8 cellular contexts compared by ENCODE assay signal in genomic region chr19:488505-489417, GRCh38. TPM values are rescaled to one million over a fixed set of nuclear protein-coding genes. Genes with fewer than 3 reads are reported as not detected.
A peak's percentile ranks its signal among the peaks of the same experiment; 100 is the strongest.
DNase-seq lines count a peak whose midpoint lies in the region; ATAC-seq, FAIRE-seq and TF ChIP-seq lines count a peak whose summit lies in the region.

No MANE protein-coding gene starts in this region.

- no peak for TF ChIP-seq CTCF in endothelial cell of umbilical vein (IDR thresholded peaks at IDR 0.05; ENCODE audit: extremely low read depth in 1 of 2, insufficient read depth in 1 of 2, low read depth in 1 of 2, low read length in 2 of 2)

- peaks cover 0 to 15% (median 5%) of the 10 kb centered on the region in 3 donors for H3K4me1 Mint-ChIP-seq in CD8-positive, alpha-beta memory T cell

- peaks cover 4% of the 10 kb centered on the region for H3K4me1 ChIP-seq in CD8-positive, alpha-beta memory T cell (ENCODE audit: insufficient read depth, low read length)
- H3K4me1 ChIP-seq in HUES6 (ENCODE audit: control insufficient read depth, insufficient read depth, low read length) (peaks cover 16% of the 10 kb centered on the region), NT2/D1 (ENCODE audit: insufficient read depth, insufficient read length) (peaks cover 20% of the 10 kb centered on the region), endothelial cell of umbilical vein (ENCODE audit: control insufficient read depth, extremely low read depth, insufficient read depth, low read length) (peaks cover 7% of the 10 kb centered on the region), mononuclear cell (ENCODE audit: insufficient read depth, low read length) (peaks cover 8% of the 10 kb centered on the region)

- H3K9me1 ChIP-seq in endothelial cell of umbilical vein (replicated peaks; ENCODE audit: control insufficient read depth, extremely low read depth, insufficient read depth, low read length) = no peaks in the 10 kb centered on the region

- H3K36me3 Mint-ChIP-seq in CD8-positive, alpha-beta memory T cell = no peaks in the 10 kb centered on the region

- H3K4me3 Mint-ChIP-seq in CD8-positive, alpha-beta memory T cell = peak overlapping the region; percentile 75 to 89 (median 80)

- peak; percentile 87 for TF ChIP-seq POLR2A in endothelial cell of umbilical vein (IDR thresholded peaks at IDR 0.05; ENCODE audit: low read depth, low read length)

- H3K27me3 ChIP-seq in CD8-positive, alpha-beta memory T cell (ENCODE audit: insufficient read depth, low read length, poor library complexity, severe bottlenecking) = no peaks in the 10 kb centered on the region
- H3K27me3 ChIP-seq in HUES6 (ENCODE audit: control insufficient read depth, insufficient read depth, low read length) = peaks cover 13% of the 10 kb centered on the region; the same call in 1 of the 2 replicates
- H3K27me3 ChIP-seq in NT2/D1 (ENCODE audit: insufficient read depth, insufficient read length) = peaks cover 9% of the 10 kb centered on the region
- no peaks in the 10 kb centered on the region for H3K27me3 ChIP-seq in endothelial cell of umbilical vein (ENCODE audit: control insufficient read depth in 2 of 2, insufficient read depth in 2 of 2, low read length in 2 of 2)
- H3K27me3 ChIP-seq in mononuclear cell (ENCODE audit: insufficient read depth, low read length) = no peaks in the 10 kb centered on the region

- ATAC-seq in GM21367 (IDR thresholded peaks at IDR 0.05; ENCODE audit: unreplicated experiment) = peak; percentile 66

- H3K4me2 ChIP-seq in endothelial cell of umbilical vein (ENCODE audit: insufficient read depth, low read length) = peak overlapping the region; percentile 52

- FAIRE-seq in endothelial cell of umbilical vein (lab: Jason Lieb, UNC) = peak; percentile 89

- BruUV-seq in endothelial cell of umbilical vein (replicated peaks; lab: Mats Ljungman, UMichigan) = TSS peak; percentile 75

- H3K9ac ChIP-seq in HUES6 (ENCODE audit: low read length) (peak overlapping the region; percentile 87), NT2/D1 (ENCODE audit: insufficient read length, low read depth) (peak overlapping the region; percentile 95), endothelial cell of umbilical vein (replicated peaks; ENCODE audit: extremely low read depth, insufficient read depth, low read length) (peak overlapping the region; percentile 94)

- peak overlapping the region; percentile 83 for H3K27ac ChIP-seq in CD8-positive, alpha-beta memory T cell (ENCODE audit: low read depth, low read length)
- H3K27ac ChIP-seq in HUES6 (ENCODE audit: low read depth, low read length) (peak overlapping the region; percentile 93), endothelial cell of umbilical vein (ENCODE audit: insufficient read depth, low read depth, low read length) (peak overlapping the region; percentile 92)

- POLR2A ChIA-PET in CD8-positive, alpha-beta memory T cell (lab: Charles Lee) = interaction anchor here (0.5 to 2.3 kb wide), 4 partner anchors 18 to 83 kb away, joined by 3 to 26 read pairs (median 3); partner anchors contain the start of gene TPGS1
- POLR2A ChIA-PET in endothelial cell of umbilical vein (lab: Charles Lee) = interaction anchor here (0.8 kb wide), 1 partner anchor 179 kb away, joined by 3 read pairs; no protein-coding TSS in a partner anchor

- peak; percentile 81 to 91 (median 90) for DNase-seq in CD8-positive, alpha-beta memory T cell
- DNase-seq in NT2/D1 (ENCODE audit: low read depth, low spot score) (peak; percentile 92), endothelial cell of umbilical vein (ENCODE audit: low read depth, low spot score) (peak; percentile 94)
- DNase-seq in activated CD8-positive, alpha-beta memory T cell treated with anti-CD3 and anti-CD28 coated beads, Interleukin-2, amount 50 U/mL, for 4 hours = peak; percentile 93
- DNase-seq in stimulated activated CD8-positive, alpha-beta memory T cell treated with anti-CD3 and anti-CD28 coated beads, Interleukin-2, amount 100 ng/mL, for 1 hour (ENCODE audit: low read depth in 2 of 2) = peak; percentile 82 to 90

- H3K27ac Mint-ChIP-seq in CD8-positive, alpha-beta memory T cell = peak overlapping the region in 5 of 8 donors; percentile 39 to 90 (median 47)

- peak overlapping the region; percentile 74 for H2AFZ ChIP-seq in endothelial cell of umbilical vein (ENCODE audit: low read depth, low read length)

- H3K4me3 ChIP-seq in CD8-positive, alpha-beta memory T cell (ENCODE audit: low read length) = peak overlapping the region; percentile 68
- H3K4me3 ChIP-seq in HUES6 (ENCODE audit: low read depth, low read length) = peak overlapping the region; percentile 94
- H3K4me3 ChIP-seq in NT2/D1 (ENCODE audit: insufficient read length, low read depth) = peak overlapping the region; percentile 91
- H3K4me3 ChIP-seq in endothelial cell of umbilical vein (replicated peaks in 1 of 3; ENCODE audit: insufficient read depth in 1 of 3, low read depth in 1 of 3, low read length in 3 of 3) = peak overlapping the region; percentile 53 to 77 (median 65)
- H3K4me3 ChIP-seq in mononuclear cell (ENCODE audit: low read length) = peak overlapping the region; percentile 85

- H3K79me2 ChIP-seq in endothelial cell of umbilical vein (ENCODE audit: control insufficient read depth, insufficient read depth, low read length) = no peaks in the 10 kb centered on the region

- no peaks in the 10 kb centered on the region for H3K36me3 ChIP-seq in CD8-positive, alpha-beta memory T cell (ENCODE audit: insufficient read depth, low read length)
- H3K36me3 ChIP-seq in HUES6 (ENCODE audit: control insufficient read depth, insufficient read depth, low read length) (no peaks in the 10 kb centered on the region), NT2/D1 (ENCODE audit: insufficient read depth, insufficient read length, low read length) (no peaks in the 10 kb centered on the region), endothelial cell of umbilical vein (ENCODE audit: control insufficient read depth in 2 of 2, extremely low read depth in 1 of 2, insufficient read depth in 2 of 2, low read length in 2 of 2) (no peaks in the 10 kb centered on the region)

- dilution Hi-C loops in endothelial cell of umbilical vein (cut with MboI; ENCODE audit: extremely low pct_ligation_motif_present, low sequenced_read_pairs) = no loop called here

- H4K20me1 ChIP-seq in endothelial cell of umbilical vein (replicated peaks; ENCODE audit: control insufficient read depth, extremely low read depth, insufficient read depth, low read length) = no peaks in the 10 kb centered on the region

- peaks cover 6 to 15% of the 10 kb centered on the region in 2 donors for H3K27me3 Mint-ChIP-seq in CD8-positive, alpha-beta memory T cell

- H3K9me3 ChIP-seq in CD8-positive, alpha-beta memory T cell (ENCODE audit: low read length) = no peaks in the 10 kb centered on the region
- no peaks in the 10 kb centered on the region for H3K9me3 ChIP-seq in HUES6 (ENCODE audit: control insufficient read depth, insufficient read depth, low read depth, low read length)
- no peaks in the 10 kb centered on the region for H3K9me3 ChIP-seq in NT2/D1 (ENCODE audit: insufficient read depth, low read length)
- no peaks in the 10 kb centered on the region for H3K9me3 ChIP-seq in endothelial cell of umbilical vein (replicated peaks; ENCODE audit: control insufficient read depth, insufficient read depth, low read length)
- H3K9me3 ChIP-seq in mononuclear cell (ENCODE audit: low read depth, low read length) = no peaks in the 10 kb centered on the region

- intact Hi-C loops in endothelial cell of umbilical vein (cut with micrococcal nuclease) = loop anchor here (1.0 to 10.0 kb wide), 3 partner anchors 19 to 146 kb away; partner anchors contain the start of genes MIER2 and TPGS1

- no peaks in the 10 kb centered on the region for H3K9me3 Mint-ChIP-seq in CD8-positive, alpha-beta memory T cell

- CTCF ChIA-PET in CD8-positive, alpha-beta memory T cell (lab: Charles Lee) = interaction anchor here (0.8 to 4.6 kb wide), 4 partner anchors 9 to 22 kb away, joined by 4 to 25 read pairs (median 8); no protein-coding TSS in a partner anchor
- CTCF ChIA-PET in endothelial cell of umbilical vein (lab: Charles Lee) = interaction anchor here (1.0 to 1.4 kb wide), 2 partner anchors 18 to 22 kb away, joined by 7 to 10 read pairs; no protein-coding TSS in a partner anchor

RNA-seq across cellular contexts. Expression of gene MADCAM1, which starts 7.5 kb away (rescaled TPM):
- total RNA-seq in CD8-positive, alpha-beta memory T cell = under 1 TPM; 0.33 to 0.44 TPM
- polyA plus RNA-seq in CD8-positive, alpha-beta memory T cell = 0.12 TPM
- 0.31 and 0.44 TPM in 2 replicates for total RNA-seq in endothelial cell of umbilical vein
- polyA plus RNA-seq in endothelial cell of umbilical vein = 0.06 and 0.07 TPM in 2 replicates
- 0.03 and 0.04 TPM in 2 replicates for polyA plus RNA-seq in endothelial cell of umbilical vein (2011; cell fraction: cytosol; rRNA removed)
- polyA plus RNA-seq in endothelial cell of umbilical vein (2011; cell fraction: nucleus; rRNA removed) = 0.13 and 0.15 TPM in 2 replicates
- 0.11 TPM in 1 of 2 replicates, not detected in the other for polyA plus RNA-seq in endothelial cell of umbilical vein (2012)
- not detected in 2 replicates for polyA minus RNA-seq in endothelial cell of umbilical vein
- polyA minus RNA-seq in endothelial cell of umbilical vein (2011; cell fraction: cytosol; rRNA and poly(A)+ RNA removed) = not detected
- polyA minus RNA-seq in endothelial cell of umbilical vein (2011; cell fraction: nucleus; rRNA and poly(A)+ RNA removed) = not detected in 2 replicates
- total RNA-seq in mononuclear cell = not detected

RNA-seq across cellular contexts. Expression of gene TPGS1, which starts 18.5 kb away (rescaled TPM):
- total RNA-seq in CD8-positive, alpha-beta memory T cell = 10 to 100 TPM; 18.6 to 20.0 TPM
- 50.3 TPM for polyA plus RNA-seq in CD8-positive, alpha-beta memory T cell
- total RNA-seq in endothelial cell of umbilical vein = 24.0 and 24.7 TPM in 2 replicates
- 20.9 and 24.2 TPM in 2 replicates for polyA plus RNA-seq in endothelial cell of umbilical vein
- 2.5 and 8.3 TPM in 2 replicates for polyA plus RNA-seq in endothelial cell of umbilical vein (2011; cell fraction: cytosol; rRNA removed)
- 3.7 and 4.1 TPM in 2 replicates for polyA plus RNA-seq in endothelial cell of umbilical vein (2011; cell fraction: nucleus; rRNA removed)
- 3.2 and 7.4 TPM in 2 replicates for polyA plus RNA-seq in endothelial cell of umbilical vein (2012)
- polyA minus RNA-seq in endothelial cell of umbilical vein = 2.7 and 3.2 TPM in 2 replicates
- polyA minus RNA-seq in endothelial cell of umbilical vein (2011; cell fraction: cytosol; rRNA and poly(A)+ RNA removed) = 10.3 TPM
- 2.0 and 4.9 TPM in 2 replicates for polyA minus RNA-seq in endothelial cell of umbilical vein (2011; cell fraction: nucleus; rRNA and poly(A)+ RNA removed)
- 29.6 TPM for total RNA-seq in mononuclear cell

RNA-seq across cellular contexts. Expression of gene SHC2, which starts 27.9 kb away (rescaled TPM):
- total RNA-seq in CD8-positive, alpha-beta memory T cell = under 1 TPM; 0.11 to 0.13 TPM
- polyA plus RNA-seq in CD8-positive, alpha-beta memory T cell = not detected
- total RNA-seq in endothelial cell of umbilical vein (4.2 and 7.5 TPM in 2 replicates), mononuclear cell (0.42 TPM)
- 11.8 and 16.8 TPM in 2 replicates for polyA plus RNA-seq in endothelial cell of umbilical vein
- polyA plus RNA-seq in endothelial cell of umbilical vein (2011; cell fraction: cytosol; rRNA removed) = 2.1 and 5.3 TPM in 2 replicates
- polyA plus RNA-seq in endothelial cell of umbilical vein (2011; cell fraction: nucleus; rRNA removed) = 28.4 and 54.0 TPM in 2 replicates
- polyA plus RNA-seq in endothelial cell of umbilical vein (2012) = 10.5 and 26.0 TPM in 2 replicates
- polyA minus RNA-seq in endothelial cell of umbilical vein = 8.2 and 9.6 TPM in 2 replicates
- not detected for polyA minus RNA-seq in endothelial cell of umbilical vein (2011; cell fraction: cytosol; rRNA and poly(A)+ RNA removed)
- 3.1 and 6.7 TPM in 2 replicates for polyA minus RNA-seq in endothelial cell of umbilical vein (2011; cell fraction: nucleus; rRNA and poly(A)+ RNA removed)

RNA-seq across cellular contexts. Expression of gene CDC34, which starts 42.8 kb away (rescaled TPM):
- 10 to 100 TPM; 56.9 to 57.8 TPM for total RNA-seq in CD8-positive, alpha-beta memory T cell
- polyA plus RNA-seq in CD8-positive, alpha-beta memory T cell = 46.9 TPM
- total RNA-seq in endothelial cell of umbilical vein (92.9 and 93.2 TPM in 2 replicates), mononuclear cell (20.5 TPM)
- polyA plus RNA-seq in endothelial cell of umbilical vein = 90.4 and 101 TPM in 2 replicates
- 56.6 and 83.2 TPM in 2 replicates for polyA plus RNA-seq in endothelial cell of umbilical vein (2011; cell fraction: cytosol; rRNA removed)
- polyA plus RNA-seq in endothelial cell of umbilical vein (2011; cell fraction: nucleus; rRNA removed) = 47.0 and 48.3 TPM in 2 replicates
- 52.7 and 77.2 TPM in 2 replicates for polyA plus RNA-seq in endothelial cell of umbilical vein (2012)
- 36.6 and 42.9 TPM in 2 replicates for polyA minus RNA-seq in endothelial cell of umbilical vein
- polyA minus RNA-seq in endothelial cell of umbilical vein (2011; cell fraction: cytosol; rRNA and poly(A)+ RNA removed) = 46.1 TPM
- polyA minus RNA-seq in endothelial cell of umbilical vein (2011; cell fraction: nucleus; rRNA and poly(A)+ RNA removed) = 12.1 and 26.2 TPM in 2 replicates

RNA-seq across cellular contexts. Expression of gene GZMM, which starts 55.1 kb away (rescaled TPM):
- 10 to 100 TPM; 48.8 to 50.5 TPM for total RNA-seq in CD8-positive, alpha-beta memory T cell
- 327 TPM for polyA plus RNA-seq in CD8-positive, alpha-beta memory T cell
- total RNA-seq in endothelial cell of umbilical vein (not detected in 2 replicates), mononuclear cell (63.7 TPM)
- not detected in 2 replicates for polyA plus RNA-seq in endothelial cell of umbilical vein
- polyA plus RNA-seq in endothelial cell of umbilical vein (2011; cell fraction: cytosol; rRNA removed) = not detected in 2 replicates
- polyA plus RNA-seq in endothelial cell of umbilical vein (2011; cell fraction: nucleus; rRNA removed) = 0.15 and 0.17 TPM in 2 replicates
- not detected in 2 replicates for polyA plus RNA-seq in endothelial cell of umbilical vein (2012)
- not detected in 2 replicates for polyA minus RNA-seq in endothelial cell of umbilical vein
- polyA minus RNA-seq in endothelial cell of umbilical vein (2011; cell fraction: cytosol; rRNA and poly(A)+ RNA removed) = not detected
- not detected in 2 replicates for polyA minus RNA-seq in endothelial cell of umbilical vein (2011; cell fraction: nucleus; rRNA and poly(A)+ RNA removed)

Comparison
In these comparisons a context has a peak if more than half of its experiments do, and no peak if none do; other contexts are left out.
1. Peak in every context shown above with its lines: DNase-seq, ATAC-seq, H3K4me3 ChIP-seq and H3K27ac ChIP-seq.